13 cellular contexts compared by ENCODE assay signal in genomic region chr5:66169534-66169933, GRCh38. TPM values are rescaled to one million over a fixed set of nuclear protein-coding genes. Genes with fewer than 3 reads are reported as not detected.
DNase-seq lines count a peak whose midpoint lies in the region; ATAC-seq and TF ChIP-seq lines count a peak whose summit lies in the region.
"Had no signal": no experiment of that assay in that cellular context is flagged by ENCODE, and none has a peak within 500 bp of the region (broad histone marks: within the 10 kb centered on the region; RNA-seq: fewer than 3 reads in every experiment).

No MANE protein-coding gene starts in this region.

- H3K36me3 Mint-ChIP-seq in nephron progenitor cell (ENCODE audit: low read depth) = peaks cover 58% of the 10 kb centered on the region

- in situ Hi-C loops in GM13976 (cut with MboI; ENCODE audit: low sequenced_read_pairs, unreplicated experiment) = no loop called here

- ATAC-seq in activated CD4-positive, CD25-positive, alpha-beta regulatory T cell treated with anti-CD3 and anti-CD28 coated beads, Interleukin-2, amount 50 U/mL, for 24 hours = peak; percentile 47 to 69
- ATAC-seq in HG02759 (IDR thresholded peaks at IDR 0.05; ENCODE audit: unreplicated experiment) (peak; percentile 57), HG02642 (IDR thresholded peaks at IDR 0.05; ENCODE audit: poor library complexity, unreplicated experiment) (no peak)
- ATAC-seq: A549, HepG2, left colon had no signal

- no peaks in the 10 kb centered on the region for H3K4me1 Mint-ChIP-seq in nephron progenitor cell

- DNase-seq in activated CD4-positive, CD25-positive, alpha-beta regulatory T cell treated with anti-CD3 and anti-CD28 coated beads, Interleukin-2, amount 50 U/mL, for 72 hours = no peak
- DNase-seq in SW480 (ENCODE audit: low spot score) = peak; percentile 2
- no peak for DNase-seq in nephron progenitor cell
- DNase-seq in GM13976 (ENCODE audit: low spot score) = no peak
- no peak for DNase-seq in SK-N-DZ (ENCODE audit: low spot score)
- DNase-seq: colonic mucosa, left colon, NCI-H2107 had no signal

- H3K9me3 Mint-ChIP-seq in nephron progenitor cell = no peaks in the 10 kb centered on the region

- H3K4me3 Mint-ChIP-seq in nephron progenitor cell = no peak overlapping the region

- H3K27me3 Mint-ChIP-seq in nephron progenitor cell (ENCODE audit: low read depth, poor library complexity) = no peaks in the 10 kb centered on the region

- no peak for TF ChIP-seq CTCF in nephron progenitor cell (IDR thresholded peaks at IDR 0.05)
- TF ChIP-seq CTCF in GM13976 (IDR thresholded peaks at IDR 0.05; ENCODE audit: borderline replicate concordance, control extremely low read depth, extremely low read depth, insufficient read depth, missing control alignments) = no peak

- peak overlapping the region; percentile 49 for H3K27ac Mint-ChIP-seq in nephron progenitor cell

RNA-seq across cellular contexts. Expression of gene SREK1, which starts 25.4 kb away (rescaled TPM):
- 23.9 and 26.9 TPM in 2 replicates for polyA plus RNA-seq in SK-N-DZ (2014; cell fraction: cytosol; rRNA removed)
- 112 and 136 TPM in 2 replicates for polyA plus RNA-seq in SK-N-DZ (2014; cell fraction: nucleus; rRNA removed)
